ENCODE assay signal across 22 cellular contexts in genomic region chr9:129644365-129644764, GRCh38. TPM values are rescaled to one million over a fixed set of nuclear protein-coding genes. Genes with fewer than 3 reads are reported as not detected.
"Had no signal": no experiment of that assay in that cellular context is flagged by ENCODE, and none has a peak within 500 bp of the region (broad histone marks: within the 10 kb centered on the region; RNA-seq: fewer than 3 reads in every experiment).

No MANE protein-coding gene starts in this region.

- H3K9me3 ChIP-seq: colonic mucosa, neutrophil, psoas muscle, sigmoid colon, thyroid gland, upper lobe of left lung, uterus had no signal

- H3K36me3 ChIP-seq: colonic mucosa, thyroid gland, uterus had no signal

- H3K4me3 ChIP-seq: colonic mucosa, psoas muscle, sigmoid colon, thyroid gland, upper lobe of left lung, uterus had no signal

- H3K27me3 ChIP-seq: colonic mucosa, foreskin keratinocyte, neutrophil, sigmoid colon, thyroid gland, upper lobe of left lung, uterus had no signal

- ATAC-seq: foreskin keratinocyte; left colon; left ventricle myocardium superior; naive thymus-derived CD4-positive, alpha-beta T cell; psoas muscle had no signal

- H3K27ac ChIP-seq: colonic mucosa, foreskin keratinocyte, neutrophil, psoas muscle, sigmoid colon, thyroid gland, upper lobe of left lung, uterus had no signal

- DNase-seq: colonic mucosa; dermis blood vessel endothelial cell; endodermal cell; left colon; left ventricle myocardium superior; naive thymus-derived CD4-positive, alpha-beta T cell; nephron progenitor cell; psoas muscle; sigmoid colon; small intestine; stimulated activated CD4-positive, alpha-beta T cell treated with anti-CD3 and anti-CD28 coated beads, Interleukin-12 subunit alpha, Interleukin-12 subunit beta, amount 100 ng/mL, for 4 hours; stimulated activated naive CD4-positive, alpha-beta T cell treated with Interleukin-2 at 50 U/mL for 16 hours; thyroid gland; upper lobe of left lung; uterus had no signal

RNA-seq across cellular contexts. Expression of gene PRRX2, which starts 21.1 kb away (rescaled TPM):
- total RNA-seq: cerebellum, foreskin keratinocyte, kidney epithelial cell, mononuclear cell had no signal
- polyA plus RNA-seq: naive thymus-derived CD4-positive, alpha-beta T cell had no signal

RNA-seq across cellular contexts. Expression of gene C9orf50, which starts 23.5 kb away (rescaled TPM):
- total RNA-seq: cerebellum; colonic mucosa; dermis blood vessel endothelial cell; endodermal cell; foreskin keratinocyte; kidney epithelial cell; left ventricle myocardium superior; lung microvascular endothelial cell; mesenteric fat pad; mononuclear cell; naive thymus-derived CD4-positive, alpha-beta T cell; psoas muscle; thyroid gland; upper lobe of left lung had no signal
- polyA plus RNA-seq: foreskin keratinocyte; naive thymus-derived CD4-positive, alpha-beta T cell; psoas muscle had no signal
